In genomic region chr2:159211447-159212396, GRCh38 we compare ENCODE assay signal across 11 cellular contexts.
A peak's percentile ranks its signal among the peaks of the same experiment; 100 is the strongest.
DNase-seq lines count a peak whose midpoint lies in the region; ATAC-seq and TF ChIP-seq lines count a peak whose summit lies in the region.
"Had no signal": no experiment of that assay in that cellular context is flagged by ENCODE, and none has a peak within 500 bp of the region (broad histone marks: within the 10 kb centered on the region; RNA-seq: fewer than 3 reads in every experiment).

No MANE protein-coding gene starts in this region.

- no peaks in the 10 kb centered on the region for H3K9me3 ChIP-seq in CD4-positive, alpha-beta T cell (ENCODE audit: control insufficient read depth, low read length)
- H3K9me3 ChIP-seq in mammary epithelial cell (replicated peaks; ENCODE audit: insufficient read depth, low read length): no peaks in the 10 kb centered on the region
- H3K9me3 ChIP-seq: ovary had no signal

- H3K4me3 Mint-ChIP-seq in CD4-positive, alpha-beta T cell: no peak overlapping the region
- no peak overlapping the region for H3K4me3 Mint-ChIP-seq in natural killer cell treated with Interleukin-12 subunit alpha and Interleukin-12 subunit beta and Interleukin-15 and Interleukin-18, amount 100 ng/mL, for 72 hours
- H3K4me3 Mint-ChIP-seq: activated CD8-positive, alpha-beta memory T cell treated with anti-CD3 and anti-CD28 coated beads, Interleukin-2, amount 10 ng/mL, durations not matched to agents 7 days and 5 days had no signal

- H3K36me3 ChIP-seq in mammary epithelial cell (ENCODE audit: insufficient read depth, low read length): peaks cover 9% of the 10 kb centered on the region
- H3K36me3 ChIP-seq: ovary had no signal

- H3K4me1 ChIP-seq in mammary epithelial cell (ENCODE audit: insufficient read depth, low read length): peaks cover 8% of the 10 kb centered on the region

- ATAC-seq in CD4-positive, alpha-beta T cell (ENCODE audit: poor library complexity): no peak
- ATAC-seq in natural killer cell treated with Interleukin-12 subunit alpha and Interleukin-12 subunit beta and Interleukin-15 and Interleukin-18, amount 100 ng/mL, for 72 hours: no peak
- ATAC-seq in GM21381 (IDR thresholded peaks at IDR 0.05; ENCODE audit: unreplicated experiment): no peak
- ATAC-seq in GM18511 (IDR thresholded peaks at IDR 0.05; ENCODE audit: unreplicated experiment): no peak
- ATAC-seq: activated CD8-positive, alpha-beta memory T cell treated with anti-CD3 and anti-CD28 coated beads, Interleukin-2, amount 10 ng/mL, durations not matched to agents 7 days and 5 days; K562 had no signal

- dilution Hi-C loops in mammary epithelial cell (cut with HindIII; ENCODE audit: low sequenced_read_pairs): no loop called here

- 83% methylated on average over 14 of the region's 14 CpGs for WGBS in mammary epithelial cell (ENCODE audit: low coverage, missing lambda C conversion rate)

- H3K4me1 Mint-ChIP-seq in CD4-positive, alpha-beta T cell (ENCODE audit: low read depth): peaks cover 46% of the 10 kb centered on the region
- H3K4me1 Mint-ChIP-seq in natural killer cell treated with Interleukin-12 subunit alpha and Interleukin-12 subunit beta and Interleukin-15 and Interleukin-18, amount 100 ng/mL, for 72 hours (ENCODE audit: low read depth in 2 of 2): peaks cover 26 to 39% of the 10 kb centered on the region in 2 donors

- intact Hi-C loops in CD4-positive, alpha-beta T cell (cut with DNase I, micrococcal nuclease): no loop called here
- intact Hi-C loops in mammary epithelial cell (cut with micrococcal nuclease): no loop called here

- no peak overlapping the region for H3K4me2 ChIP-seq in mammary epithelial cell (ENCODE audit: insufficient read depth, low read depth, low read length)

- H4K20me1 ChIP-seq in mammary epithelial cell (ENCODE audit: insufficient read depth, low read length): no peaks in the 10 kb centered on the region

- in situ Hi-C loops in mammary epithelial cell (cut with MboI; ENCODE audit: low sequenced_read_pairs in 2 of 2): no loop called here

- no peaks in the 10 kb centered on the region for H3K27me3 ChIP-seq in CD4-positive, alpha-beta T cell (ENCODE audit: control insufficient read depth, insufficient read depth, low read length)
- H3K27me3 ChIP-seq in mammary epithelial cell (ENCODE audit: insufficient read depth, low read length): no peaks in the 10 kb centered on the region
- H3K27me3 ChIP-seq: ovary had no signal

- peak overlapping the region; percentile 52 for H3K27ac Mint-ChIP-seq in CD4-positive, alpha-beta T cell
- H3K27ac Mint-ChIP-seq in natural killer cell treated with Interleukin-12 subunit alpha and Interleukin-12 subunit beta and Interleukin-15 and Interleukin-18, amount 100 ng/mL, for 72 hours: peak overlapping the region in 1 of 2 donors; percentile 37
- H3K27ac Mint-ChIP-seq: activated CD8-positive, alpha-beta memory T cell treated with anti-CD3 and anti-CD28 coated beads, Interleukin-2, amount 10 ng/mL, durations not matched to agents 7 days and 5 days had no signal

- H3K27me3 Mint-ChIP-seq in CD4-positive, alpha-beta T cell: no peaks in the 10 kb centered on the region
- no peaks in the 10 kb centered on the region for H3K27me3 Mint-ChIP-seq in natural killer cell treated with Interleukin-12 subunit alpha and Interleukin-12 subunit beta and Interleukin-15 and Interleukin-18, amount 100 ng/mL, for 72 hours

- POLR2A ChIA-PET in CD4-positive, alpha-beta T cell (lab: Charles Lee): no interaction called here

- no TSS peak for BruUV-seq in mammary epithelial cell (replicated peaks; lab: Mats Ljungman, UMichigan)

- no peak overlapping the region for H3K4me3 ChIP-seq in mammary epithelial cell (replicated peaks in 1 of 3; ENCODE audit: insufficient read depth in 1 of 3, low read depth in 2 of 3, low read length in 3 of 3)
- H3K4me3 ChIP-seq: K562, ovary had no signal

- no peak overlapping the region for H2AFZ ChIP-seq in mammary epithelial cell (ENCODE audit: low read depth, low read length)

- H3K27ac ChIP-seq in CD4-positive, alpha-beta T cell (ENCODE audit: low read depth, low read length): no peak overlapping the region
- no peak overlapping the region for H3K27ac ChIP-seq in mammary epithelial cell (ENCODE audit: insufficient read depth, low read depth, low read length)
- H3K27ac ChIP-seq: ovary had no signal

- peaks cover 4% of the 10 kb centered on the region for H3K79me2 ChIP-seq in mammary epithelial cell (ENCODE audit: insufficient read depth, low read length)

- H3K9ac ChIP-seq in mammary epithelial cell (ENCODE audit: insufficient read depth, low read length): no peak overlapping the region

- TF ChIP-seq CTCF in CD4-positive, alpha-beta T cell (IDR thresholded peaks at IDR 0.05): no peak
- no peak for TF ChIP-seq CTCF in mammary epithelial cell (conservative IDR thresholded peaks at IDR 0.05 in 1 of 2, IDR thresholded peaks at IDR 0.05 in 1 of 2; ENCODE audit: extremely low read depth in 1 of 2, insufficient read depth in 1 of 2, low read depth in 1 of 2, low read length in 2 of 2)

- no peaks in the 10 kb centered on the region for H3K36me3 Mint-ChIP-seq in CD4-positive, alpha-beta T cell (ENCODE audit: low read depth)
- no peaks in the 10 kb centered on the region for H3K36me3 Mint-ChIP-seq in natural killer cell treated with Interleukin-12 subunit alpha and Interleukin-12 subunit beta and Interleukin-15 and Interleukin-18, amount 100 ng/mL, for 72 hours
- H3K36me3 Mint-ChIP-seq: activated CD8-positive, alpha-beta memory T cell treated with anti-CD3 and anti-CD28 coated beads, Interleukin-2, amount 10 ng/mL, durations not matched to agents 7 days and 5 days had no signal

- CTCF ChIA-PET in CD4-positive, alpha-beta T cell (lab: Charles Lee): no interaction called here
- CTCF ChIA-PET in mammary epithelial cell (lab: Charles Lee; ENCODE audit: low non-redundant PET): no interaction called here

- no peak for DNase-seq in CD4-positive, alpha-beta T cell
- DNase-seq in MV-4-11 (lab: John Stamatoyannopoulos, UW) (peak; percentile 11), hepatic stellate cell (ENCODE audit: low spot score) (peak; percentile 32), mammary epithelial cell (no peak), AG08395 (ENCODE audit: low spot score) (no peak)
- peak; percentile 49 for DNase-seq in natural killer cell treated with Interleukin-12 subunit alpha and Interleukin-12 subunit beta and Interleukin-15 and Interleukin-18, amount 100 ng/mL, for 72 hours (ENCODE audit: low spot score)
- DNase-seq: activated CD8-positive, alpha-beta memory T cell treated with anti-CD3 and anti-CD28 coated beads, Interleukin-2, amount 10 ng/mL, durations not matched to agents 7 days and 5 days; ovary had no signal

- H3K9me3 Mint-ChIP-seq in CD4-positive, alpha-beta T cell: no peaks in the 10 kb centered on the region
- no peaks in the 10 kb centered on the region for H3K9me3 Mint-ChIP-seq in natural killer cell treated with Interleukin-12 subunit alpha and Interleukin-12 subunit beta and Interleukin-15 and Interleukin-18, amount 100 ng/mL, for 72 hours

Comparison
In these comparisons a context has a peak if more than half of its experiments do, and no peak if none do; other contexts are left out.
1. DNase-seq: peak in MV-4-11 (single experiment), hepatic stellate cell (single experiment) and natural killer cell treated with Interleukin-12 subunit alpha and Interleukin-12 subunit beta and Interleukin-15 and Interleukin-18, amount 100 ng/mL, for 72 hours (single experiment); none in CD4-positive, alpha-beta T cell (0 of 10), mammary epithelial cell (single experiment) and AG08395 (single experiment).